11 cellular contexts compared by ENCODE assay signal in genomic region chr13:101941095-101941777, GRCh38.
A peak's percentile ranks its signal among the peaks of the same experiment; 100 is the strongest.
DNase-seq lines count a peak whose midpoint lies in the region; ATAC-seq and TF ChIP-seq lines count a peak whose summit lies in the region.
"Had no signal": no experiment of that assay in that cellular context is flagged by ENCODE, and none has a peak within 500 bp of the region (broad histone marks: within the 10 kb centered on the region; RNA-seq: fewer than 3 reads in every experiment).

No MANE protein-coding gene starts in this region.

- TF ChIP-seq CTCF in GM12872 (IDR thresholded peaks at IDR 0.05; ENCODE audit: insufficient read depth, low read depth, low read length) (0 out of 3 replicates have a peak, but pooled peaks have one; percentile 9), RWPE2 (IDR thresholded peaks at IDR 0.05; ENCODE audit: poor library complexity, severe bottlenecking) (no peak), fibroblast of villous mesenchyme (IDR thresholded peaks at IDR 0.05; ENCODE audit: insufficient read depth, low read depth, low read length) (peak; percentile 46)

- no peaks in the 10 kb centered on the region for H3K27me3 ChIP-seq in RWPE2 (ENCODE audit: insufficient read depth, poor library complexity, severe bottlenecking)

- H3K27ac ChIP-seq in RWPE2 (ENCODE audit: poor library complexity, severe bottlenecking): no peak overlapping the region

- DNase-seq in A172 (ENCODE audit: low spot score): peak; percentile 25
- DNase-seq in RWPE2 (ENCODE audit: low spot score): no peak
- DNase-seq in fibroblast of villous mesenchyme (ENCODE audit: low read depth): peak; percentile 30
- no peak for DNase-seq in activated CD4-positive, alpha-beta T cell treated with anti-CD3 and anti-CD28 coated beads for 36 hours
- no peak for DNase-seq in NCI-H2107 (lab: John Stamatoyannopoulos, UW)
- DNase-seq: CD8-positive, alpha-beta memory T cell had no signal

- intact Hi-C loops in activated CD4-positive, alpha-beta T cell treated with anti-CD3 and anti-CD28 coated beads for 36 hours (cut with DNase I, micrococcal nuclease): loop anchor here (5.0 to 10.0 kb wide), 4 partner anchors 426 to 796 kb away; no protein-coding TSS in a partner anchor

- peaks cover 10% of the 10 kb centered on the region for H3K27me3 Mint-ChIP-seq in activated CD4-positive, alpha-beta T cell treated with anti-CD3 and anti-CD28 coated beads for 36 hours

- no peaks in the 10 kb centered on the region for H3K4me1 ChIP-seq in RWPE2 (ENCODE audit: insufficient read depth, poor library complexity, severe bottlenecking)

- H3K4me3 Mint-ChIP-seq in activated CD4-positive, alpha-beta T cell treated with anti-CD3 and anti-CD28 coated beads for 36 hours: no peak overlapping the region
- H3K4me3 Mint-ChIP-seq: CD8-positive, alpha-beta memory T cell; memory B cell had no signal

- 0 out of 3 replicates have a peak, but pooled peaks have one; percentile 36 for ATAC-seq in RWPE2 (ENCODE audit: low read depth)
- ATAC-seq in HG03378 (IDR thresholded peaks at IDR 0.05; ENCODE audit: unreplicated experiment): no peak
- no peak for ATAC-seq in activated CD4-positive, alpha-beta T cell treated with anti-CD3 and anti-CD28 coated beads for 36 hours
- no peak for ATAC-seq in GM18511 (IDR thresholded peaks at IDR 0.05; ENCODE audit: unreplicated experiment)

- H3K4me3 ChIP-seq in RWPE2 (ENCODE audit: severe bottlenecking) (no peak overlapping the region), fibroblast of villous mesenchyme (ENCODE audit: low read depth, low read length) (no peak overlapping the region)

- H3K9me3 Mint-ChIP-seq in activated CD4-positive, alpha-beta T cell treated with anti-CD3 and anti-CD28 coated beads for 36 hours (ENCODE audit: low read depth): no peaks in the 10 kb centered on the region
- H3K9me3 Mint-ChIP-seq: activated T-helper 2 cell treated with anti-CD3 and anti-CD28 coated beads, Interferon-gamma antibody, Interleukin-2, Interleukin-4, amounts not matched to agents 10 μg/mL and 5 μg/mL and 100 μg/mL, durations not matched to agents 14 hours and 24 hours and 36 hours; memory B cell had no signal

- H3K27ac Mint-ChIP-seq in activated CD4-positive, alpha-beta T cell treated with anti-CD3 and anti-CD28 coated beads for 36 hours: no peak overlapping the region
- H3K27ac Mint-ChIP-seq: activated T-helper 2 cell treated with anti-CD3 and anti-CD28 coated beads, Interferon-gamma antibody, Interleukin-2, Interleukin-4, amounts not matched to agents 10 μg/mL and 5 μg/mL and 100 μg/mL, durations not matched to agents 14 hours and 24 hours and 36 hours; CD8-positive, alpha-beta memory T cell; memory B cell had no signal

- no peaks in the 10 kb centered on the region for H3K36me3 ChIP-seq in RWPE2 (ENCODE audit: low read depth)

- H3K9me3 ChIP-seq in RWPE2 (ENCODE audit: severe bottlenecking): no peaks in the 10 kb centered on the region

- POLR2A ChIA-PET in activated CD4-positive, alpha-beta T cell treated with anti-CD3 and anti-CD28 coated beads for 36 hours (lab: Charles Lee): no interaction called here

- no peaks in the 10 kb centered on the region for H3K4me1 Mint-ChIP-seq in activated CD4-positive, alpha-beta T cell treated with anti-CD3 and anti-CD28 coated beads for 36 hours
- H3K4me1 Mint-ChIP-seq: CD8-positive, alpha-beta memory T cell; memory B cell had no signal

- H3K36me3 Mint-ChIP-seq in activated CD4-positive, alpha-beta T cell treated with anti-CD3 and anti-CD28 coated beads for 36 hours (ENCODE audit: low read depth): no peaks in the 10 kb centered on the region
- H3K36me3 Mint-ChIP-seq: CD8-positive, alpha-beta memory T cell; memory B cell had no signal

- CTCF ChIA-PET in activated CD4-positive, alpha-beta T cell treated with anti-CD3 and anti-CD28 coated beads for 36 hours (lab: Charles Lee): interaction anchor here (0.6 to 0.9 kb wide), 2 partner anchors 10 to 797 kb away, joined by 3 read pairs; no protein-coding TSS in a partner anchor

Comparison
In these comparisons a context has a peak if more than half of its experiments do, and no peak if none do; other contexts are left out.
1. DNase-seq: peak in A172 (single experiment) and fibroblast of villous mesenchyme (single experiment); none in RWPE2 (single experiment), activated CD4-positive, alpha-beta T cell treated with anti-CD3 and anti-CD28 coated beads for 36 hours (single experiment) and NCI-H2107 (single experiment).